Comparison of ENCODE assay signal across 1 cellular context in the genomic region with DNA sequence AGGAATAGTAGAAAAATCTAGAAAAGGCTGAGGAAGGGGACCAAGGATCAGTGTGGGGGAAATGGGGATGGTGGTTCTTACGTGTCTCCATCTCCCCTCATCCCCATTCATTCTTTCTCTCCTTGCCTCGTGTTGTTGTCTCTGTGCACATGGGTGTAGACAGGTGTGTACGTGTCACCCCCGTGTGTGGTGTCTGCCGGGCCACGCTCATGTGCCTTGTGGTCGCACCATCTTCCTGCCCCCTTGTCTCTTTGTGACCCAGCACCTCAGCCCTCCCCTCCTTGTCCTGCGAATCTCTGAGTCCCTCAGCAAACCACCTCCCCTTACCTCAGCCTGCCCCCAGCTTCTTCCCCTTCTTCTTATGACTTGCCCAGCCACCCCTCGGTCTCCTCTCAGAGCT.
TF ChIP-seq lines count a peak whose summit lies in the region.

No MANE protein-coding gene starts in this region.

TF ChIP-seq in H1, 55 proteins besides CTCF, POLR2A, EP300 and RAD21:
- TF ChIP-seq JUND (IDR thresholded peaks at IDR 0.05; ENCODE audit: low read length) (no peak), CBX8 (IDR thresholded peaks at IDR 0.05; ENCODE audit: borderline replicate concordance, low read depth, low read length) (no peak)
- TF ChIP-seq, protein P1, sequence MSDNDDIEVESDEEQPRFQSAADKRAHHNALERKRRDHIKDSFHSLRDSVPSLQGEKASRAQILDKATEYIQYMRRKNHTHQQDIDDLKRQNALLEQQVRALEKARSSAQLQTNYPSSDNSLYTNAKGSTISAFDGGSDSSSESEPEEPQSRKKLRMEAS (IDR thresholded peaks at IDR 0.05), result no peak
